ENCODE assay signal across 2 cellular contexts in genomic region chr3:71231680-71232079, GRCh38.
TF ChIP-seq lines count a peak whose summit lies in the region.

No MANE protein-coding gene starts in this region.

TF ChIP-seq in HepG2, 621 proteins besides CTCF, POLR2A, EP300 and RAD21:
- TF ChIP-seq, protein P1, sequence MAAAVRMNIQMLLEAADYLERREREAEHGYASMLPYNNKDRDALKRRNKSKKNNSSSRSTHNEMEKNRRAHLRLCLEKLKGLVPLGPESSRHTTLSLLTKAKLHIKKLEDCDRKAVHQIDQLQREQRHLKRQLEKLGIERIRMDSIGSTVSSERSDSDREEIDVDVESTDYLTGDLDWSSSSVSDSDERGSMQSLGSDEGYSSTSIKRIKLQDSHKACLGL (CRISPR knock-in tag; IDR thresholded peaks at IDR 0.05), result no peak
- TF ChIP-seq BCL6 (CRISPR knock-in tag; IDR thresholded peaks at IDR 0.05), result peak; percentile 60

TF ChIP-seq in K562, 482 proteins besides CTCF, POLR2A, EP300 and RAD21 (continued from another document):
- peak; percentile 38; the same call in 1 of the 2 replicates for TF ChIP-seq CBFA2T2 (conservative IDR thresholded peaks at IDR 0.05)
- TF ChIP-seq, protein P2, sequence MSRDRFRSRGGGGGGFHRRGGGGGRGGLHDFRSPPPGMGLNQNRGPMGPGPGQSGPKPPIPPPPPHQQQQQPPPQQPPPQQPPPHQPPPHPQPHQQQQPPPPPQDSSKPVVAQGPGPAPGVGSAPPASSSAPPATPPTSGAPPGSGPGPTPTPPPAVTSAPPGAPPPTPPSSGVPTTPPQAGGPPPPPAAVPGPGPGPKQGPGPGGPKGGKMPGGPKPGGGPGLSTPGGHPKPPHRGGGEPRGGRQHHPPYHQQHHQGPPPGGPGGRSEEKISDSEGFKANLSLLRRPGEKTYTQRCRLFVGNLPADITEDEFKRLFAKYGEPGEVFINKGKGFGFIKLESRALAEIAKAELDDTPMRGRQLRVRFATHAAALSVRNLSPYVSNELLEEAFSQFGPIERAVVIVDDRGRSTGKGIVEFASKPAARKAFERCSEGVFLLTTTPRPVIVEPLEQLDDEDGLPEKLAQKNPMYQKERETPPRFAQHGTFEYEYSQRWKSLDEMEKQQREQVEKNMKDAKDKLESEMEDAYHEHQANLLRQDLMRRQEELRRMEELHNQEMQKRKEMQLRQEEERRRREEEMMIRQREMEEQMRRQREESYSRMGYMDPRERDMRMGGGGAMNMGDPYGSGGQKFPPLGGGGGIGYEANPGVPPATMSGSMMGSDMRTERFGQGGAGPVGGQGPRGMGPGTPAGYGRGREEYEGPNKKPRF (IDR thresholded peaks at IDR 0.05; ENCODE audit: low read depth, low read length), result no peak
- TF ChIP-seq TCF3 (CRISPR knock-in tag; IDR thresholded peaks at IDR 0.05), result peak; percentile 29; the same call in 1 of the 2 replicates
- peak; percentile 63; the same call in 1 of the 2 replicates for TF ChIP-seq TEAD4 (IDR thresholded peaks at IDR 0.05; ENCODE audit: low read length)
- no peak for TF ChIP-seq TEAD4 (CRISPR knock-in tag; IDR thresholded peaks at IDR 0.05; ENCODE audit: borderline replicate concordance)
- TF ChIP-seq MEIS2 (IDR thresholded peaks at IDR 0.05; ENCODE audit: partially characterized antibody), result peak; percentile 33
- TF ChIP-seq, protein P3, sequence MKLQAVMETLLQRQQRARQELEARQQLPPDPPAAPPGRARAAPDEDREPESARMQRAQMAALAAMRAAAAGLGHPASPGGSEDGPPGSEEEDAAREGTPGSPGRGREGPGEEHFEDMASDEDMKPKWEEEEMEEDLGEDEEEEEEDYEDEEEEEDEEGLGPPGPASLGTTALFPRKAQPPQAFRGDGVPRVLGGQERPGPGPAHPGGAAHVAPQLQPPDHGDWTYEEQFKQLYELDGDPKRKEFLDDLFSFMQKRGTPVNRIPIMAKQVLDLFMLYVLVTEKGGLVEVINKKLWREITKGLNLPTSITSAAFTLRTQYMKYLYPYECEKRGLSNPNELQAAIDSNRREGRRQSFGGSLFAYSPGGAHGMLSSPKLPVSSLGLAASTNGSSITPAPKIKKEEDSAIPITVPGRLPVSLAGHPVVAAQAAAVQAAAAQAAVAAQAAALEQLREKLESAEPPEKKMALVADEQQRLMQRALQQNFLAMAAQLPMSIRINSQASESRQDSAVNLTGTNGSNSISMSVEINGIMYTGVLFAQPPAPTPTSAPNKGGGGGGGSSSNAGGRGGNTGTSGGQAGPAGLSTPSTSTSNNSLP (IDR thresholded peaks at IDR 0.05; ENCODE audit: borderline replicate concordance, low read depth, low read length), result 0 out of 2 replicates have a peak, but pooled peaks have one; percentile 38
- TF ChIP-seq CBFA2T3 (IDR thresholded peaks at IDR 0.05), result peak; percentile 73
- TF ChIP-seq, protein P4, sequence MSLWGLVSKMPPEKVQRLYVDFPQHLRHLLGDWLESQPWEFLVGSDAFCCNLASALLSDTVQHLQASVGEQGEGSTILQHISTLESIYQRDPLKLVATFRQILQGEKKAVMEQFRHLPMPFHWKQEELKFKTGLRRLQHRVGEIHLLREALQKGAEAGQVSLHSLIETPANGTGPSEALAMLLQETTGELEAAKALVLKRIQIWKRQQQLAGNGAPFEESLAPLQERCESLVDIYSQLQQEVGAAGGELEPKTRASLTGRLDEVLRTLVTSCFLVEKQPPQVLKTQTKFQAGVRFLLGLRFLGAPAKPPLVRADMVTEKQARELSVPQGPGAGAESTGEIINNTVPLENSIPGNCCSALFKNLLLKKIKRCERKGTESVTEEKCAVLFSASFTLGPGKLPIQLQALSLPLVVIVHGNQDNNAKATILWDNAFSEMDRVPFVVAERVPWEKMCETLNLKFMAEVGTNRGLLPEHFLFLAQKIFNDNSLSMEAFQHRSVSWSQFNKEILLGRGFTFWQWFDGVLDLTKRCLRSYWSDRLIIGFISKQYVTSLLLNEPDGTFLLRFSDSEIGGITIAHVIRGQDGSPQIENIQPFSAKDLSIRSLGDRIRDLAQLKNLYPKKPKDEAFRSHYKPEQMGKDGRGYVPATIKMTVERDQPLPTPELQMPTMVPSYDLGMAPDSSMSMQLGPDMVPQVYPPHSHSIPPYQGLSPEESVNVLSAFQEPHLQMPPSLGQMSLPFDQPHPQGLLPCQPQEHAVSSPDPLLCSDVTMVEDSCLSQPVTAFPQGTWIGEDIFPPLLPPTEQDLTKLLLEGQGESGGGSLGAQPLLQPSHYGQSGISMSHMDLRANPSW (CRISPR knock-in tag; IDR thresholded peaks at IDR 0.05), result no peak
- TF ChIP-seq STAT5A (IDR thresholded peaks at IDR 0.05; ENCODE audit: borderline replicate concordance, low read length), result peak; percentile 55; the same call in 1 of the 2 replicates
- 0 out of 2 replicates have a peak, but pooled peaks have one; percentile 12 for TF ChIP-seq CTBP1 (IDR thresholded peaks at IDR 0.05; ENCODE audit: borderline replicate concordance)
- TF ChIP-seq NCOR1 (IDR thresholded peaks at IDR 0.05), result peak; percentile 38; the same call in 1 of the 2 replicates
- 0 out of 2 replicates have a peak, but pooled peaks have one; percentile 29 for TF ChIP-seq ETV1 (tag; conservative IDR thresholded peaks at IDR 0.05; ENCODE audit: low read depth)
- TF ChIP-seq RCOR1 (IDR thresholded peaks at IDR 0.05; ENCODE audit: borderline replicate concordance in 1 of 2, low read depth in 2 of 2, low read length in 2 of 2), result peak in 1 of 2 experiments; percentile 51; a peak in 1 of 4 replicates
- TF ChIP-seq FOXP1 (CRISPR knock-in tag; IDR thresholded peaks at IDR 0.05), result no peak
- no peak for TF ChIP-seq RBM22 (IDR thresholded peaks at IDR 0.05; ENCODE audit: low read depth, low read length, poor library complexity, severe bottlenecking)
- peak; percentile 84 for TF ChIP-seq NFIC (IDR thresholded peaks at IDR 0.05)
